In genomic region chr15:51750186-51750585, GRCh38 we compare ENCODE assay signal across 19 cellular contexts. TPM values are rescaled to one million over a fixed set of nuclear protein-coding genes. Genes with fewer than 3 reads are reported as not detected.
DNase-seq lines count a peak whose midpoint lies in the region; ATAC-seq and TF ChIP-seq lines count a peak whose summit lies in the region.
"Had no signal": no experiment of that assay in that cellular context is flagged by ENCODE, and none has a peak within 500 bp of the region (broad histone marks: within the 10 kb centered on the region; RNA-seq: fewer than 3 reads in every experiment).

No MANE protein-coding gene starts in this region.

- H3K27ac Mint-ChIP-seq in activated naive CD4-positive, alpha-beta T cell treated with anti-CD3 and anti-CD28 coated beads, Interleukin-2, amount 10 ng/mL, durations not matched to agents 7 days and 5 days: no peak overlapping the region
- H3K27ac Mint-ChIP-seq in central memory CD8-positive, alpha-beta T cell (ENCODE audit: low read depth): no peak overlapping the region
- H3K27ac Mint-ChIP-seq in stimulated activated memory B cell treated with anti-CD40 and anti-IgM and Interleukin-4, amounts not matched to agents 10 μg/mL and 1 μg/mL and 100 μg/mL, for 72 hours: peak overlapping the region; percentile 89

- H3K4me1 ChIP-seq in OCI-LY1 (ENCODE audit: insufficient read depth, low read length, severe bottlenecking): peaks cover 24% of the 10 kb centered on the region
- peaks cover 0 to 4% of the 10 kb centered on the region in 2 donors for H3K4me1 ChIP-seq in breast epithelium

- DNase-seq in activated naive CD4-positive, alpha-beta T cell treated with anti-CD3 and anti-CD28 coated beads, Interleukin-2, amount 10 ng/mL, durations not matched to agents 7 days and 5 days: no peak
- DNase-seq in activated naive CD4-positive, alpha-beta T cell treated with anti-CD3 and anti-CD28 coated beads, Interleukin-2, amount 50 U/mL, for 16 hours: no peak
- DNase-seq in central memory CD8-positive, alpha-beta T cell (ENCODE audit: low spot score in 2 of 2): no peak
- DNase-seq in superior temporal gyrus (ENCODE audit: extremely low spot score): no peak
- DNase-seq in breast epithelium (ENCODE audit: low spot score in 2 of 2): no peak
- DNase-seq: activated CD4-positive, alpha-beta T cell treated with anti-CD3 and anti-CD28 coated beads for 48 hours; activated naive CD4-positive, alpha-beta T cell; NCI-H1930; NCI-H510A treated with DMSO at 0.1 percent for 48 hours; nucleus accumbens; right lobe of liver; stimulated activated CD4-positive, alpha-beta T cell treated with anti-CD3 and anti-CD28 coated beads, Interleukin-2, amount 100 ng/mL, for 48 hours; stimulated activated CD8-positive, alpha-beta memory T cell treated with anti-CD3 and anti-CD28 coated beads, Interleukin-4, amount 100 ng/mL, for 48 hours; trophoblast cell had no signal

- no peaks in the 10 kb centered on the region for H3K9me2 ChIP-seq in OCI-LY1 (ENCODE audit: low read depth, low read length)

- TF ChIP-seq POLR2A in breast epithelium (IDR thresholded peaks at IDR 0.05): no peak

- peak overlapping the region; percentile 53; the same call in 1 of the 2 replicates for H3K9ac ChIP-seq in OCI-LY1 (ENCODE audit: low read length)

- no peaks in the 10 kb centered on the region for H3K79me2 ChIP-seq in OCI-LY1 (ENCODE audit: insufficient read depth, low read length)

- H2AFZ ChIP-seq in OCI-LY1 (ENCODE audit: low read length): no peak overlapping the region

- H3K9me3 Mint-ChIP-seq in activated naive CD4-positive, alpha-beta T cell treated with anti-CD3 and anti-CD28 coated beads, Interleukin-2, amount 10 ng/mL, durations not matched to agents 7 days and 5 days: no peaks in the 10 kb centered on the region
- H3K9me3 Mint-ChIP-seq in central memory CD8-positive, alpha-beta T cell: no peaks in the 10 kb centered on the region
- H3K9me3 Mint-ChIP-seq in stimulated activated memory B cell treated with anti-CD40 and anti-IgM and Interleukin-4, amounts not matched to agents 10 μg/mL and 1 μg/mL and 100 μg/mL, for 72 hours: no peaks in the 10 kb centered on the region

- H3K36me3 Mint-ChIP-seq in activated naive CD4-positive, alpha-beta T cell treated with anti-CD3 and anti-CD28 coated beads, Interleukin-2, amount 10 ng/mL, durations not matched to agents 7 days and 5 days: peaks cover 15% of the 10 kb centered on the region
- H3K36me3 Mint-ChIP-seq in central memory CD8-positive, alpha-beta T cell (ENCODE audit: insufficient read depth): peaks cover 4% of the 10 kb centered on the region
- peaks cover under 1% of the 10 kb centered on the region for H3K36me3 Mint-ChIP-seq in stimulated activated memory B cell treated with anti-CD40 and anti-IgM and Interleukin-4, amounts not matched to agents 10 μg/mL and 1 μg/mL and 100 μg/mL, for 72 hours

- peak overlapping the region; percentile 37 for H3K4me3 Mint-ChIP-seq in activated naive CD4-positive, alpha-beta T cell treated with anti-CD3 and anti-CD28 coated beads, Interleukin-2, amount 10 ng/mL, durations not matched to agents 7 days and 5 days
- H3K4me3 Mint-ChIP-seq in central memory CD8-positive, alpha-beta T cell: peak overlapping the region; percentile 87
- peak overlapping the region; percentile 98 for H3K4me3 Mint-ChIP-seq in stimulated activated memory B cell treated with anti-CD40 and anti-IgM and Interleukin-4, amounts not matched to agents 10 μg/mL and 1 μg/mL and 100 μg/mL, for 72 hours

- peaks cover 38% of the 10 kb centered on the region for H3K4me1 Mint-ChIP-seq in activated naive CD4-positive, alpha-beta T cell treated with anti-CD3 and anti-CD28 coated beads, Interleukin-2, amount 10 ng/mL, durations not matched to agents 7 days and 5 days
- H3K4me1 Mint-ChIP-seq in central memory CD8-positive, alpha-beta T cell: peaks cover 32% of the 10 kb centered on the region
- peaks cover 49% of the 10 kb centered on the region for H3K4me1 Mint-ChIP-seq in stimulated activated memory B cell treated with anti-CD40 and anti-IgM and Interleukin-4, amounts not matched to agents 10 μg/mL and 1 μg/mL and 100 μg/mL, for 72 hours

- no peak for ATAC-seq in central memory CD8-positive, alpha-beta T cell (replicated peaks; ENCODE audit: extremely low read depth, poor library complexity, severe bottlenecking)
- ATAC-seq in stimulated activated memory B cell treated with anti-CD40 and anti-IgM and Interleukin-4, amounts not matched to agents 10 μg/mL and 1 μg/mL and 100 μg/mL, for 72 hours: no peak
- no peak for ATAC-seq in GM21529 (IDR thresholded peaks at IDR 0.05; ENCODE audit: unreplicated experiment)

- no peaks in the 10 kb centered on the region for H3K9me3 ChIP-seq in OCI-LY1 (ENCODE audit: low read length)
- H3K9me3 ChIP-seq in breast epithelium: no peaks in the 10 kb centered on the region
- H3K9me3 ChIP-seq: gastroesophageal sphincter, right lobe of liver had no signal

- H3K4me2 ChIP-seq in OCI-LY1 (ENCODE audit: low read length): peak overlapping the region; percentile 75; the same call in 1 of the 2 replicates

- intact Hi-C loops in breast epithelium (cut with DNase I; ENCODE audit: low total_unique reads): no loop called here

- H3K27me3 Mint-ChIP-seq in activated naive CD4-positive, alpha-beta T cell treated with anti-CD3 and anti-CD28 coated beads, Interleukin-2, amount 10 ng/mL, durations not matched to agents 7 days and 5 days: peaks cover 31% of the 10 kb centered on the region
- no peaks in the 10 kb centered on the region for H3K27me3 Mint-ChIP-seq in central memory CD8-positive, alpha-beta T cell
- no peaks in the 10 kb centered on the region for H3K27me3 Mint-ChIP-seq in stimulated activated memory B cell treated with anti-CD40 and anti-IgM and Interleukin-4, amounts not matched to agents 10 μg/mL and 1 μg/mL and 100 μg/mL, for 72 hours

- H3K27me3 ChIP-seq in OCI-LY1 (ENCODE audit: insufficient read depth, low read length) (0 out of 2 replicates have a peak, but pooled peaks cover 11% of the 10 kb centered on the region), breast epithelium (no peaks in the 10 kb centered on the region)
- H3K27me3 ChIP-seq: gastroesophageal sphincter, right lobe of liver had no signal

- H3K4me3 ChIP-seq in OCI-LY1 (ENCODE audit: low read depth, low read length, poor library complexity, severe bottlenecking) (peak overlapping the region; percentile 66), breast epithelium (no peak overlapping the region)
- H3K4me3 ChIP-seq: lung had no signal

- H3K36me3 ChIP-seq in OCI-LY1 (ENCODE audit: insufficient read depth, low read length) (no peaks in the 10 kb centered on the region), breast epithelium (no peaks in the 10 kb centered on the region)
- H3K36me3 ChIP-seq: gastroesophageal sphincter, right lobe of liver had no signal

- peak overlapping the region; percentile 69 for H3K27ac ChIP-seq in OCI-LY1 (ENCODE audit: low read depth, low read length, poor library complexity, severe bottlenecking)
- H3K27ac ChIP-seq in breast epithelium: no peak overlapping the region
- H3K27ac ChIP-seq: right lobe of liver had no signal

- CTCF ChIA-PET in activated naive CD4-positive, alpha-beta T cell treated with anti-CD3 and anti-CD28 coated beads, Interleukin-2, amount 10 ng/mL, durations not matched to agents 7 days and 5 days (lab: Charles Lee): no interaction called here

- no peaks in the 10 kb centered on the region for H4K20me1 ChIP-seq in OCI-LY1 (ENCODE audit: insufficient read depth, low read length)

- TF ChIP-seq CTCF in OCI-LY1 (IDR thresholded peaks at IDR 0.05; ENCODE audit: low read length) (no peak), breast epithelium (IDR thresholded peaks at IDR 0.05) (no peak)

- H3F3A ChIP-seq in OCI-LY1 (ENCODE audit: insufficient read depth, low read length): no peaks in the 10 kb centered on the region

RNA-seq across cellular contexts. Expression of gene TMOD2, which starts 1.2 kb away (rescaled TPM):
- total RNA-seq in breast epithelium: 10 to 100 TPM in 2 of 3 donors, 1 to 10 TPM in 1; 8.6 to 16.8 (median 11.5) TPM

RNA-seq across cellular contexts. Expression of gene LYSMD2, which starts 12.7 kb away (rescaled TPM):
- 10 to 100 TPM in 2 of 3 donors, 1 to 10 TPM in 1; 5.0 to 18.7 (median 15.8) TPM for total RNA-seq in breast epithelium

Comparison
In these comparisons a context has a peak if more than half of its experiments do, and no peak if none do; other contexts are left out.
1. H3K4me3 Mint-ChIP-seq: peak in every context shown above with its lines; median percentile 98 in stimulated activated memory B cell treated with anti-CD40 and anti-IgM and Interleukin-4, amounts not matched to agents 10 μg/mL and 1 μg/mL and 100 μg/mL, for 72 hours; 87 in central memory CD8-positive, alpha-beta T cell; 37 in activated naive CD4-positive, alpha-beta T cell treated with anti-CD3 and anti-CD28 coated beads, Interleukin-2, amount 10 ng/mL, durations not matched to agents 7 days and 5 days.